ENCODE assay signal across 24 cellular contexts in the genomic region with DNA sequence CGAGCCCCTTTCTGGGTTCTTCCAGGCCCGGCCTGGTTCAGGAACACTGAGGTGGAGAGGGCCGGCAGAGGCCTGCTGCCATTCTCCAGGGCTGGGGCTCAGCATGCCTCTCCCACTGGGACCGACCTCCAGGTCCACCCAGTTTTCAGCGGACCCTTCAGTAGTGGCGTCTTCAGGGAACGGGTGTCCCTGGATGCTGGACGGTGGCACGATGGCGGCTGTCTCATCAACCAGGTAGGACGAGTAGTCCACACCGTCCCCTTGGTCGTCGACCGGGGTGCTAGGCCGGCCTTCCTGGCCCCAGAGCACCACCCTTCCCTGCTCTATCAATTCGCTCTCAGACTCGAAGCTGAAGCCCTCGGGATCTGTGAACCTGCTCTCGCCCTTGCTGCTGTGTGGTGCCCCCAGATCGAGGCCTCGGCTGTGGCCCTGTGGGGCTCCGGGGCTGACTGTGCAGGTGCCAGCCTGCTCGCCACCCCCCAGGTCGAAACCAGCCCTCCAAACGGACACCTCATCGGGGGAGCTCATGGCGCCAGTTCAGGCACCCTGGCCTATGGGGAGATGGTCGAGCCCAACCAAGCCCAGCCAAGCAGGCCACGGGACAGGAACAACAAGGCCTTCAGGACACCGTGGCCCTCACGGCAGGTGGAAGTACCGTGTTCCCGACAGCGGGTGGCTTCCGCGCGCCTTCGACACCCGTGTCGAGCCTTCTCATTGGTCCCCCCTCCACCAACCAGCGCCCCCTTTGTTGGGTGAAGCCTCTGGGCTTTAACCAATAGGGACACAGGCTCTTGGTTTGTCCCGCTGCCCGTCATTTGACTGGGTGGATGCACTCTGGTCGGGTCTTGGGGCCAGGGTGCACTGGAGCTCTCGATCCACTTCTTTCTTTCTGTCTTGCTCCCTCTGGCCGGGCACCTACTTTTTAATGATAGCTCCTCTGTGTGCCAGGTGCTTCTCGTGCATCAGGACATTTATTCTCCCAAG. TPM values are rescaled to one million over a fixed set of nuclear protein-coding genes. Genes with fewer than 3 reads are reported as not detected.
DNase-seq lines count a peak whose midpoint lies in the region; ATAC-seq and TF ChIP-seq lines count a peak whose summit lies in the region.
"Had no signal": no experiment of that assay in that cellular context is flagged by ENCODE, and none has a peak within 500 bp of the region (broad histone marks: within the 10 kb centered on the region; RNA-seq: fewer than 3 reads in every experiment).

No MANE protein-coding gene starts in this region.

- H3K27ac ChIP-seq in spleen = no peak overlapping the region
- H3K27ac ChIP-seq: 22Rv1, C4-2B, HL-60 had no signal

- H3K4me3 ChIP-seq in spleen = no peak overlapping the region

- H3K36me3 ChIP-seq in spleen = no peaks in the 10 kb centered on the region

- H3K27me3 ChIP-seq in spleen (replicated peaks in 1 of 7) = no peaks in the 10 kb centered on the region

- peak; percentile 57 for DNase-seq in DMS53 (lab: John Stamatoyannopoulos, UW)
- DNase-seq in DMS53 treated with DMSO at 0.1 percent for 48 hours (lab: John Stamatoyannopoulos, UW; ENCODE audit: unreplicated experiment) = no peak
- peak; percentile 68 to 90 for DNase-seq in NCI-H446 (lab: John Stamatoyannopoulos, UW)
- peak; percentile 35 for DNase-seq in ecto neural progenitor cell (ENCODE audit: low spot score)
- peak; percentile 72 for DNase-seq in spleen
- no peak for DNase-seq in NOMO-1 (lab: John Stamatoyannopoulos, UW; ENCODE audit: unreplicated experiment in 2 of 2)
- DNase-seq: Calu3; CD8-positive, alpha-beta memory T cell; EL; GF-D8; H9; KBM-7; MM.1S; NCI-H1048; NCI-H1436 treated with DMSO at 0.1 percent for 48 hours; NCI-H524; OCI-M1 had no signal

- peaks cover 0 to 5% (median 0%) of the 10 kb centered on the region in 6 donors for H3K4me1 ChIP-seq in spleen

- TF ChIP-seq POLR2A in spleen (IDR thresholded peaks at IDR 0.05) = no peak

- 91 to 96% (median 93%) methylated on average over 21 to 48 of the region's 48 CpGs for WGBS in spleen, 5 donors

- intact Hi-C loops in spleen (cut with DNase I; ENCODE audit: low total_unique reads) = no loop called here

- ATAC-seq in HG02885 (IDR thresholded peaks at IDR 0.05; ENCODE audit: poor library complexity, unreplicated experiment) (no peak), GM18498 (IDR thresholded peaks at IDR 0.05; ENCODE audit: unreplicated experiment) (no peak)
- ATAC-seq: HepG2 had no signal

- H3K9me3 ChIP-seq in spleen = no peaks in the 10 kb centered on the region

- no peak for TF ChIP-seq CTCF in spleen (IDR thresholded peaks at IDR 0.05 in 8 of 11, conservative IDR thresholded peaks at IDR 0.05 in 3 of 11)

RNA-seq across cellular contexts. Expression of a gene that starts 48.2 kb away (rescaled TPM):
- 1 to 10 TPM; 5.6 to 9.4 (median 8.5) TPM for total RNA-seq in spleen
- polyA plus RNA-seq in spleen = 10 to 100 TPM in 1 of 3 donors, 1 to 10 TPM in 2; 4.4 to 13.9 (median 6.4) TPM
- total RNA-seq: Calu3, H9 had no signal
- polyA plus RNA-seq: HepG2 had no signal

RNA-seq across cellular contexts. Expression of a gene that starts 51.6 kb away (rescaled TPM):
- not detected for total RNA-seq in spleen
- polyA plus RNA-seq in spleen = not detected
- total RNA-seq: CD8-positive, alpha-beta memory T cell; H9; HepG2; HT-29 had no signal
- polyA plus RNA-seq: CD8-positive, alpha-beta memory T cell; HepG2 had no signal

Comparison
In these comparisons a context has a peak if more than half of its experiments do, and no peak if none do; other contexts are left out.
1. DNase-seq: peak in DMS53 (single experiment), NCI-H446 (2 of 2), ecto neural progenitor cell (single experiment) and spleen (single experiment); none in DMS53 treated with DMSO at 0.1 percent for 48 hours (single experiment) and NOMO-1 (0 of 2).